In genomic region chr10:102225646-102226541, GRCh38 we compare ENCODE assay signal across 1 cellular context.
TF ChIP-seq lines count a peak whose summit lies in the region.

A gene with protein sequence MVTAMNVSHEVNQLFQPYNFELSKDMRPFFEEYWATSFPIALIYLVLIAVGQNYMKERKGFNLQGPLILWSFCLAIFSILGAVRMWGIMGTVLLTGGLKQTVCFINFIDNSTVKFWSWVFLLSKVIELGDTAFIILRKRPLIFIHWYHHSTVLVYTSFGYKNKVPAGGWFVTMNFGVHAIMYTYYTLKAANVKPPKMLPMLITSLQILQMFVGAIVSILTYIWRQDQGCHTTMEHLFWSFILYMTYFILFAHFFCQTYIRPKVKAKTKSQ (plus strand): TSS chr10:102226299. CDS start chr10:102226549, 250 bp downstream.

TF ChIP-seq in H1, 55 proteins besides CTCF, POLR2A, EP300 and RAD21 (continued from another document):
- peak; percentile 61 for TF ChIP-seq KDM4A (IDR thresholded peaks at IDR 0.05; ENCODE audit: low read depth, low read length, severe bottlenecking)
- no peak for TF ChIP-seq NANOG (IDR thresholded peaks at IDR 0.05; ENCODE audit: insufficient read depth, low read depth, low read length, poor library complexity, severe bottlenecking)
- TF ChIP-seq MAFK (IDR thresholded peaks at IDR 0.05; ENCODE audit: low read depth, low read length): no peak
- peak; percentile 57; the same call in 1 of the 2 replicates for TF ChIP-seq KDM1A (IDR thresholded peaks at IDR 0.05; ENCODE audit: borderline replicate concordance, low read length)
- peak; percentile 64; the same call in 1 of the 2 replicates for TF ChIP-seq TAF1 (IDR thresholded peaks at IDR 0.05; ENCODE audit: low read depth, low read length)
- peak in 1 of 2 experiments; percentile 56; a peak in 1 of 4 replicates for TF ChIP-seq SIN3A (conservative IDR thresholded peaks at IDR 0.05 in 1 of 2, IDR thresholded peaks at IDR 0.05 in 1 of 2; ENCODE audit: low read depth in 1 of 2, low read length in 2 of 2)
- no peak for TF ChIP-seq BRCA1 (IDR thresholded peaks at IDR 0.05; ENCODE audit: low read depth, low read length)
- TF ChIP-seq SUZ12 (IDR thresholded peaks at IDR 0.05; ENCODE audit: low read length): 0 out of 2 replicates have a peak, but pooled peaks have one; percentile 32
- no peak for TF ChIP-seq SAP30 (IDR thresholded peaks at IDR 0.05; ENCODE audit: insufficient read depth, insufficient replicate concordance, low read length)
- TF ChIP-seq EGR1 (IDR thresholded peaks at IDR 0.05; ENCODE audit: borderline replicate concordance, low read depth, low read length): no peak
- peak; percentile 100 for TF ChIP-seq E2F6 (IDR thresholded peaks at IDR 0.05)
- peak; percentile 61 for TF ChIP-seq CHD2 (IDR thresholded peaks at IDR 0.05; ENCODE audit: low read length)
- no peak for TF ChIP-seq ATF3 (IDR thresholded peaks at IDR 0.05; ENCODE audit: insufficient read depth, low read depth, low read length)
- no peak for TF ChIP-seq KDM5A (IDR thresholded peaks at IDR 0.05; ENCODE audit: low read length)
- no peak for TF ChIP-seq GABPA (IDR thresholded peaks at IDR 0.05; ENCODE audit: borderline replicate concordance, insufficient read depth, low read length)
- peak; percentile 88 for TF ChIP-seq RNF2 (IDR thresholded peaks at IDR 0.05; ENCODE audit: borderline replicate concordance, low read depth, low read length, missing control alignments, poor library complexity, severe bottlenecking)
- no peak for TF ChIP-seq RFX5 (IDR thresholded peaks at IDR 0.05; ENCODE audit: borderline replicate concordance, low read depth, low read length)
TF ChIP-seq in H1: peak in this region for 13.
